In the genomic region with DNA sequence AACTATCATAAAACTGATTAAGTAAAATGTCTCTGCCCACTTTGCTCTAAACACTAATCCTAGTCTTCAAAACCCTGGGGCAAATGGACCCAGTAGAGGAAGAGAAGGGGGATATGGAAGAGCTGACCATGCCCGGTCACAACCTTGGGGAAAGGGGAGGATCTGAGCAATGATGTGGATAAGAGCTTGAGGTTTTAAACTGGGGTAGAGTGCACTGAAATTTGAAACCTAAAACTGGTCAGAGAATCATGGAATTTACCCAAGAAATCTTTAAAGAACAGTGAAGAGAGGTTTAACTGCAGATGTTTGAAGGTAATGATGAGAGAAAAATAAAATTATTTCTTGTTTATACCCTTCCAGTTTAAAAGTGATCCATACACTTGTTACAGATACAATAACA, we compare ENCODE assay signal across 30 cellular contexts.
"Had no signal": no experiment of that assay in that cellular context is flagged by ENCODE, and none has a peak within 500 bp of the region (broad histone marks: within the 10 kb centered on the region; RNA-seq: fewer than 3 reads in every experiment).

No MANE protein-coding gene starts in this region.

- ATAC-seq: esophagus mucosa; heart right ventricle; left cardiac atrium; left lung; mucosa of descending colon; natural killer cell treated with Interleukin-12 subunit alpha and Interleukin-12 subunit beta and Interleukin-15 and Interleukin-18, amount 100 ng/mL, for 72 hours; sciatic nerve; stimulated activated naive CD8-positive, alpha-beta T cell treated with anti-CD3 and anti-CD28 coated beads, Interleukin-15, amount 100 ng/mL, for 72 hours had no signal

- H3K36me3 Mint-ChIP-seq: mesothelial cell of epicardium; natural killer cell treated with Interleukin-12 subunit alpha and Interleukin-12 subunit beta and Interleukin-15 and Interleukin-18, amount 100 ng/mL, for 72 hours; neural progenitor cell had no signal

- DNase-seq: dorsolateral prefrontal cortex; effector CD4-positive, alpha-beta T cell; endodermal cell; foreskin melanocyte; glutamatergic neuron; heart right ventricle; hippocampal formation; left cardiac atrium; left lung; mesenchymal stem cell; mucosa of descending colon; naive B cell; stimulated activated CD4-positive, alpha-beta T cell treated with anti-CD3 and anti-CD28 coated beads, Interleukin-12 subunit alpha, Interleukin-12 subunit beta, amount 100 ng/mL, for 4 hours; stimulated activated CD4-positive, alpha-beta T cell treated with anti-CD3 and anti-CD28 coated beads, Interleukin-1b, Interleukin-23, amount 100 ng/mL, for 48 hours; stimulated activated CD4-positive, alpha-beta T cell treated with anti-CD3 and anti-CD28 coated beads, Interleukin-4, amount 100 ng/mL, for 1 hour; stimulated activated CD8-positive, alpha-beta memory T cell treated with anti-CD3 and anti-CD28 coated beads, Interleukin-4, amount 100 ng/mL, for 48 hours; stimulated activated naive CD4-positive, alpha-beta T cell; stimulated activated naive CD8-positive, alpha-beta T cell treated with anti-CD3 and anti-CD28 coated beads, Interleukin-15, amount 100 ng/mL, for 72 hours; thyroid gland; trophoblast cell had no signal

- H3K27ac ChIP-seq: dorsolateral prefrontal cortex, epithelial cell of prostate, heart right ventricle, left lung, neural progenitor cell, parathyroid adenoma, right atrium auricular region, thyroid gland had no signal

- H3K9me3 ChIP-seq: right atrium auricular region, thyroid gland had no signal

- H3K4me3 ChIP-seq: dorsolateral prefrontal cortex, heart right ventricle, left lung, mucosa of descending colon, neural progenitor cell, right atrium auricular region, smooth muscle cell, thyroid gland had no signal

- H3K9me3 Mint-ChIP-seq: neural progenitor cell had no signal

- H3K27me3 Mint-ChIP-seq: naive B cell; natural killer cell treated with Interleukin-12 subunit alpha and Interleukin-12 subunit beta and Interleukin-15 and Interleukin-18, amount 100 ng/mL, for 72 hours; progenitor cell of endocrine pancreas; stimulated activated naive CD8-positive, alpha-beta T cell treated with anti-CD3 and anti-CD28 coated beads, Interleukin-15, amount 100 ng/mL, for 72 hours had no signal

- H3K27me3 ChIP-seq: dorsolateral prefrontal cortex, heart right ventricle, left lung, neural progenitor cell, right atrium auricular region, thyroid gland had no signal

- H3K4me1 Mint-ChIP-seq: endodermal cell; naive B cell; neural progenitor cell; stimulated activated naive CD8-positive, alpha-beta T cell treated with anti-CD3 and anti-CD28 coated beads, Interleukin-15, amount 100 ng/mL, for 72 hours had no signal

- H3K27ac Mint-ChIP-seq: endodermal cell; mesothelial cell of epicardium; naive B cell; natural killer cell treated with Interleukin-12 subunit alpha and Interleukin-12 subunit beta and Interleukin-15 and Interleukin-18, amount 100 ng/mL, for 72 hours; neural progenitor cell; progenitor cell of endocrine pancreas; stimulated activated naive CD8-positive, alpha-beta T cell treated with anti-CD3 and anti-CD28 coated beads, Interleukin-15, amount 100 ng/mL, for 72 hours had no signal

- H3K36me3 ChIP-seq: heart right ventricle, left lung, neural progenitor cell, right atrium auricular region, thyroid gland had no signal

- H3K4me1 ChIP-seq: heart right ventricle, left lung, neural progenitor cell, parathyroid adenoma, right atrium auricular region, thyroid gland had no signal

- H3K4me3 Mint-ChIP-seq: endodermal cell; mesothelial cell of epicardium; naive B cell; natural killer cell treated with Interleukin-12 subunit alpha and Interleukin-12 subunit beta and Interleukin-15 and Interleukin-18, amount 100 ng/mL, for 72 hours; neural progenitor cell; stimulated activated naive CD8-positive, alpha-beta T cell treated with anti-CD3 and anti-CD28 coated beads, Interleukin-15, amount 100 ng/mL, for 72 hours had no signal
